Comparison of ENCODE assay signal across 10 cellular contexts in genomic region chr4:123659759-123660158, GRCh38.
DNase-seq lines count a peak whose midpoint lies in the region; ATAC-seq, FAIRE-seq and TF ChIP-seq lines count a peak whose summit lies in the region.
"Had no signal": no experiment of that assay in that cellular context is flagged by ENCODE, and none has a peak within 500 bp of the region (broad histone marks: within the 10 kb centered on the region; RNA-seq: fewer than 3 reads in every experiment).

No MANE protein-coding gene starts in this region.

- H3K23ac ChIP-seq in mesenchymal stem cell (ENCODE audit: low read length in 2 of 2) = no peak overlapping the region

- peak overlapping the region; percentile 57 for H2BK120ac ChIP-seq in mesenchymal stem cell (ENCODE audit: low read depth, low read length)

- peak overlapping the region in 1 of 2 experiments; percentile 54 for H2BK12ac ChIP-seq in mesenchymal stem cell (ENCODE audit: low read length in 2 of 2)

- H3K27ac ChIP-seq in mesenchymal stem cell (ENCODE audit: low read length, poor library complexity, severe bottlenecking) = no peak overlapping the region
- H3K27ac ChIP-seq: SK-N-MC had no signal

- DNase-seq in HuH-7 (ENCODE audit: low spot score) (peak; percentile 12), astrocyte of the hippocampus (ENCODE audit: low read depth, low spot score) (peak; percentile 24), mesenchymal stem cell (no peak), DMS114 treated with DMSO at 0.1 percent for 48 hours (lab: John Stamatoyannopoulos, UW; ENCODE audit: unreplicated experiment) (no peak), NCI-H446 (lab: John Stamatoyannopoulos, UW) (no peak), glutamatergic neuron (no peak)
- DNase-seq: effector CD8-positive, alpha-beta T cell had no signal

- no peak for ATAC-seq in HG03175 (IDR thresholded peaks at IDR 0.05; ENCODE audit: unreplicated experiment)

- H3K27me3 ChIP-seq in mesenchymal stem cell (ENCODE audit: control insufficient read depth in 1 of 2, insufficient read depth in 1 of 2, low read length in 2 of 2) = no peaks in the 10 kb centered on the region

- H3K36me3 ChIP-seq in mesenchymal stem cell (ENCODE audit: control insufficient read depth in 1 of 2, insufficient read depth in 2 of 2, low read depth in 1 of 2, low read length in 2 of 2) = no peaks in the 10 kb centered on the region

- no peak overlapping the region for H2BK15ac ChIP-seq in mesenchymal stem cell (ENCODE audit: low read depth, poor library complexity, severe bottlenecking)

- no peaks in the 10 kb centered on the region for H3K4me1 Mint-ChIP-seq in glutamatergic neuron (ENCODE audit: low read depth, unreplicated experiment)

- peaks cover 16% of the 10 kb centered on the region for H3K36me3 Mint-ChIP-seq in glutamatergic neuron (ENCODE audit: unreplicated experiment)

- H3K4me3 ChIP-seq in mesenchymal stem cell (ENCODE audit: insufficient read depth in 1 of 2, low read depth in 1 of 2, low read length in 2 of 2) = no peak overlapping the region
- H3K4me3 ChIP-seq: SK-N-MC had no signal

- no peaks in the 10 kb centered on the region for H3K4me1 ChIP-seq in mesenchymal stem cell (ENCODE audit: control insufficient read depth, insufficient read depth, low read depth, low read length)

- no peak overlapping the region for H2BK5ac ChIP-seq in mesenchymal stem cell (ENCODE audit: low read depth, low read length, poor library complexity, severe bottlenecking)

- H3K9me3 ChIP-seq in mesenchymal stem cell (ENCODE audit: control insufficient read depth, low read length) = peaks cover 6% of the 10 kb centered on the region

- H3K27me3 Mint-ChIP-seq in glutamatergic neuron (ENCODE audit: unreplicated experiment) = peaks cover 3% of the 10 kb centered on the region

- peak overlapping the region in 1 of 2 experiments; percentile 37 for H3K4ac ChIP-seq in mesenchymal stem cell (ENCODE audit: low read depth in 1 of 2, low read length in 2 of 2)

- no peak overlapping the region for H2AFZ ChIP-seq in mesenchymal stem cell (ENCODE audit: low read depth, low read length)

- peaks cover 5% of the 10 kb centered on the region for H3K9me3 Mint-ChIP-seq in glutamatergic neuron (ENCODE audit: unreplicated experiment)

- H3K4me3 Mint-ChIP-seq in glutamatergic neuron (ENCODE audit: unreplicated experiment) = no peak overlapping the region

- H4K8ac ChIP-seq in mesenchymal stem cell (ENCODE audit: low read length) = no peak overlapping the region

- no peak overlapping the region for H3K9ac ChIP-seq in mesenchymal stem cell (ENCODE audit: low read length)

- H2AK5ac ChIP-seq in mesenchymal stem cell (ENCODE audit: low read length, severe bottlenecking) = peak overlapping the region; percentile 44

- WGBS in mesenchymal stem cell = 79% methylated on average over 1 of the region's 1 CpG

- peak; percentile 54 for FAIRE-seq in G401.6 (lab: Jason Lieb, UNC)

- H3K18ac ChIP-seq in mesenchymal stem cell (ENCODE audit: low read depth in 1 of 2, low read length in 2 of 2) = peak overlapping the region in 1 of 2 experiments; percentile 64

- H3K79me1 ChIP-seq in mesenchymal stem cell (replicated peaks; ENCODE audit: low read length, poor library complexity, severe bottlenecking) = no peaks in the 10 kb centered on the region

- no peak overlapping the region for H3K4me2 ChIP-seq in mesenchymal stem cell (ENCODE audit: low read length, poor library complexity, severe bottlenecking)

- no peak overlapping the region for H3K14ac ChIP-seq in mesenchymal stem cell (ENCODE audit: low read length in 2 of 2)

- H4K91ac ChIP-seq in mesenchymal stem cell (ENCODE audit: low read length) = no peak overlapping the region

- TF ChIP-seq CTCF in glutamatergic neuron (IDR thresholded peaks at IDR 0.05; ENCODE audit: partially characterized antibody, unreplicated experiment) = no peak

- no peak overlapping the region for H3K27ac Mint-ChIP-seq in glutamatergic neuron (ENCODE audit: unreplicated experiment)

Comparison
In these comparisons a context has a peak if more than half of its experiments do, and no peak if none do; other contexts are left out.
1. DNase-seq: peak in HuH-7 (single experiment) and astrocyte of the hippocampus (single experiment); none in mesenchymal stem cell (single experiment), DMS114 treated with DMSO at 0.1 percent for 48 hours (single experiment), NCI-H446 (0 of 2) and glutamatergic neuron (single experiment).